ENCODE assay signal across 1 cellular context in genomic region chr6:26285143-26286134, GRCh38.
TF ChIP-seq lines count a peak whose summit lies in the region.

No MANE protein-coding gene starts in this region.

TF ChIP-seq in HepG2, 621 proteins besides CTCF, POLR2A, EP300 and RAD21 (continued from another document):
- TF ChIP-seq ZNF747 (CRISPR knock-in tag; IDR thresholded peaks at IDR 0.05; ENCODE audit: borderline replicate concordance), result no peak; the same call in 1 of the 2 replicates
